Comparison of ENCODE assay signal across 9 cellular contexts in genomic region chr2:203018181-203018580, GRCh38. TPM values are rescaled to one million over a fixed set of nuclear protein-coding genes. Genes with fewer than 3 reads are reported as not detected.
DNase-seq lines count a peak whose midpoint lies in the region; ATAC-seq and TF ChIP-seq lines count a peak whose summit lies in the region.
"Had no signal": no experiment of that assay in that cellular context is flagged by ENCODE, and none has a peak within 500 bp of the region (broad histone marks: within the 10 kb centered on the region; RNA-seq: fewer than 3 reads in every experiment).

No MANE protein-coding gene starts in this region.

- ATAC-seq in stimulated activated memory B cell treated with anti-CD40 and anti-IgM and Interleukin-4, amounts not matched to agents 10 μg/mL and 1 μg/mL and 100 μg/mL, for 72 hours: no peak
- ATAC-seq in left colon: no peak
- no peak for ATAC-seq in GM21423 (IDR thresholded peaks at IDR 0.05; ENCODE audit: unreplicated experiment)

- H3K36me3 Mint-ChIP-seq in HFFc6 (ENCODE audit: low read depth): peaks cover 17% of the 10 kb centered on the region
- H3K36me3 Mint-ChIP-seq in activated naive CD8-positive, alpha-beta T cell: no peaks in the 10 kb centered on the region
- H3K36me3 Mint-ChIP-seq in stimulated activated memory B cell treated with anti-CD40 and anti-IgM and Interleukin-4, amounts not matched to agents 10 μg/mL and 1 μg/mL and 100 μg/mL, for 72 hours: peaks cover 7% of the 10 kb centered on the region

- H3K27me3 Mint-ChIP-seq in HFFc6 (ENCODE audit: insufficient read depth): no peaks in the 10 kb centered on the region
- no peaks in the 10 kb centered on the region for H3K27me3 Mint-ChIP-seq in activated naive CD8-positive, alpha-beta T cell
- H3K27me3 Mint-ChIP-seq in stimulated activated memory B cell treated with anti-CD40 and anti-IgM and Interleukin-4, amounts not matched to agents 10 μg/mL and 1 μg/mL and 100 μg/mL, for 72 hours: no peaks in the 10 kb centered on the region

- no peaks in the 10 kb centered on the region for H3K4me1 ChIP-seq in iPS-18a (ENCODE audit: control insufficient read depth, low read depth, low read length)

- H3K27ac Mint-ChIP-seq in HFFc6: peak overlapping the region; percentile 50
- peak overlapping the region; percentile 35 for H3K27ac Mint-ChIP-seq in activated naive CD8-positive, alpha-beta T cell
- no peak overlapping the region for H3K27ac Mint-ChIP-seq in stimulated activated memory B cell treated with anti-CD40 and anti-IgM and Interleukin-4, amounts not matched to agents 10 μg/mL and 1 μg/mL and 100 μg/mL, for 72 hours

- DNase-seq in HFFc6 (no peak), left colon (no peak), NCI-H2107 (lab: John Stamatoyannopoulos, UW) (no peak)
- DNase-seq: effector CD4-positive, alpha-beta T cell had no signal

- peak overlapping the region; percentile 19 for H3K4me3 ChIP-seq in iPS-18a (ENCODE audit: low read length)
- H3K4me3 ChIP-seq: HAP-1 had no signal

- no peaks in the 10 kb centered on the region for H3K27me3 ChIP-seq in iPS-18a (ENCODE audit: control insufficient read depth, insufficient read depth, low read length)

- no peaks in the 10 kb centered on the region for H3K9me3 Mint-ChIP-seq in HFFc6
- no peaks in the 10 kb centered on the region for H3K9me3 Mint-ChIP-seq in activated naive CD8-positive, alpha-beta T cell (ENCODE audit: low read depth)
- H3K9me3 Mint-ChIP-seq in stimulated activated memory B cell treated with anti-CD40 and anti-IgM and Interleukin-4, amounts not matched to agents 10 μg/mL and 1 μg/mL and 100 μg/mL, for 72 hours: no peaks in the 10 kb centered on the region

- H3K9ac ChIP-seq in iPS-18a (ENCODE audit: low read length): peak overlapping the region; percentile 6

- no peak overlapping the region for H3K27ac ChIP-seq in iPS-18a (ENCODE audit: low read length)

- TF ChIP-seq CTCF in HFFc6 (IDR thresholded peaks at IDR 0.05): no peak

- intact Hi-C loops in left colon (cut with DNase I, micrococcal nuclease): no loop called here

- peak overlapping the region; percentile 84 for H3K4me3 Mint-ChIP-seq in HFFc6
- H3K4me3 Mint-ChIP-seq in activated naive CD8-positive, alpha-beta T cell: peak overlapping the region; percentile 10
- H3K4me3 Mint-ChIP-seq in stimulated activated memory B cell treated with anti-CD40 and anti-IgM and Interleukin-4, amounts not matched to agents 10 μg/mL and 1 μg/mL and 100 μg/mL, for 72 hours: peak overlapping the region; percentile 13

- H3K4me1 Mint-ChIP-seq in HFFc6 (ENCODE audit: low read depth): peaks cover 63% of the 10 kb centered on the region
- peaks cover 40% of the 10 kb centered on the region for H3K4me1 Mint-ChIP-seq in activated naive CD8-positive, alpha-beta T cell (ENCODE audit: low read depth)
- H3K4me1 Mint-ChIP-seq in stimulated activated memory B cell treated with anti-CD40 and anti-IgM and Interleukin-4, amounts not matched to agents 10 μg/mL and 1 μg/mL and 100 μg/mL, for 72 hours: peaks cover 25% of the 10 kb centered on the region

- H3K36me3 ChIP-seq in iPS-18a (ENCODE audit: control insufficient read depth, low read depth, low read length): no peaks in the 10 kb centered on the region
- H3K36me3 ChIP-seq: HAP-1 had no signal

- H3K9me3 ChIP-seq in iPS-18a (ENCODE audit: control insufficient read depth, low read depth, low read length): no peaks in the 10 kb centered on the region
- H3K9me3 ChIP-seq: HAP-1 had no signal

RNA-seq across cellular contexts. Expression of gene NBEAL1, which starts 3.5 kb away (rescaled TPM):
- 10 to 100 TPM; 17.7 to 29.2 (median 23.8) TPM for total RNA-seq in HFFc6 (2021; fragmentation: NEBNext Ultra II Directional; extraction: Animal tissue kit (Norgen Biotek cat#: 25700))
- 10 to 100 TPM; 87.6 to 89.1 TPM for total RNA-seq in left colon

Comparison
In these comparisons a context has a peak if more than half of its experiments do, and no peak if none do; other contexts are left out.
1. H3K4me3 Mint-ChIP-seq: peak in every context shown above with its lines; median percentile 84 in HFFc6; 13 in stimulated activated memory B cell treated with anti-CD40 and anti-IgM and Interleukin-4, amounts not matched to agents 10 μg/mL and 1 μg/mL and 100 μg/mL, for 72 hours; 10 in activated naive CD8-positive, alpha-beta T cell.